ENCODE assay signal across 19 cellular contexts in the genomic region with DNA sequence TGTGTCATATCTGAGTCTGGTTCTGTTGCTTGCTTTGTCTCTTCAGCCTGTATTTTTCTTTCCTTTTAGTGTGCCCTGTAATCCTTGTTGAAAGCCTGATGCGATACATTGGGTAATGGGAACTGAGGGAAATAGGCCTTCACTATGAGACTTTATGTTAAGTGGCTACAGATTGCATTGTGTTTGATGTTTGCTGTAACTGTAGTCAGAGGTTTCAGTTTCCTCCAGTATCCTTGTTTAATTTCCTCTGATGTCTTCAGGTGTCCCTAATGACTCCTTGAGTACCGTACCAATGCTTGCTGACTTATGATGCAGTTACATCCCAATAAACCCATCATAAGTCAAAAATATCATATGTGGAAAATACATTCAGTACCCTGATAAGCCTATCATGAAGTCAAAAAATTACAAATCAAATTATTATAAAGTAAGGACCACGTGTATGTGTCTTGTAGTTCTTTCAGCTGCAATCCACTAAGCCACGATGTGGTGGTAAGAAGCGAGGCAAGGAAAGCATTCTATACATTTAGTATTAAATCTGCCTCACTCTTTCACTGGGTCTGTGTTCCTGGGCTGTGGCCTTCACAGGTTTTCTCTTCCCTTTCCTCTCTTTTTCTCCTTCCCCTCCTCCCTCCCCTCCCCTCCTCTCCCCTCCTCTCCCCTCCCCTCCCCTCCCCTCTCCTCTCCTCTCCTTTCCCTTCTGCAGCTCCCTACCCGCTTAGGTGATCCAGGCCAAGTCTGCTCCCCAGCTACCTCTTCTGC. TPM values are rescaled to one million over a fixed set of nuclear protein-coding genes. Genes with fewer than 3 reads are reported as not detected.
DNase-seq lines count a peak whose midpoint lies in the region; ATAC-seq, FAIRE-seq and TF ChIP-seq lines count a peak whose summit lies in the region.
"Had no signal": no experiment of that assay in that cellular context is flagged by ENCODE, and none has a peak within 500 bp of the region (broad histone marks: within the 10 kb centered on the region; RNA-seq: fewer than 3 reads in every experiment).

No MANE protein-coding gene starts in this region.

- peaks cover 17% of the 10 kb centered on the region for H3K9me3 Mint-ChIP-seq in activated CD4-positive, alpha-beta memory T cell treated with anti-CD3 and anti-CD28 coated beads for 36 hours
- H3K9me3 Mint-ChIP-seq in activated CD4-positive, alpha-beta memory T cell treated with anti-CD3 and anti-CD28 coated beads, Interleukin-2, amount 10 ng/mL, durations not matched to agents 7 days and 5 days: peaks cover 34% of the 10 kb centered on the region
- H3K9me3 Mint-ChIP-seq in CD4-positive, alpha-beta memory T cell: peaks cover 0 to 60% (median 36%) of the 10 kb centered on the region in 8 donors

- DNase-seq in activated CD4-positive, alpha-beta memory T cell treated with anti-CD3 and anti-CD28 coated beads for 36 hours: no peak
- no peak for DNase-seq in activated CD4-positive, alpha-beta memory T cell treated with anti-CD3 and anti-CD28 coated beads, Interleukin-2, amount 10 ng/mL, durations not matched to agents 7 days and 5 days
- no peak for DNase-seq in CD4-positive, alpha-beta memory T cell
- DNase-seq in T-helper 17 cell (no peak), K562 (ENCODE audit: extremely low read depth in 1 of 4, low spot score in 3 of 4) (no peak), DMS 273 treated with DMSO at 0.1 percent for 48 hours (lab: John Stamatoyannopoulos, UW) (no peak), GM23248 (no peak)
- DNase-seq: MG63, NCI-H1092 treated with DMSO at 0.1 percent for 48 hours, NCI-H1694, NCI-H446 treated with DMSO at 0.1 percent for 48 hours, NCI-H774, Right ventricle myocardium superior had no signal

- TF ChIP-seq CTCF in K562 (IDR thresholded peaks at IDR 0.05 in 2 of 3, conservative IDR thresholded peaks at IDR 0.05 in 1 of 3; ENCODE audit: insufficient read depth in 2 of 3, low read depth in 1 of 3, low read length in 3 of 3): no peak

- no peaks in the 10 kb centered on the region for H3K27me3 Mint-ChIP-seq in activated CD4-positive, alpha-beta memory T cell treated with anti-CD3 and anti-CD28 coated beads for 36 hours
- H3K27me3 Mint-ChIP-seq in activated CD4-positive, alpha-beta memory T cell treated with anti-CD3 and anti-CD28 coated beads, Interleukin-2, amount 10 ng/mL, durations not matched to agents 7 days and 5 days: no peaks in the 10 kb centered on the region
- no peaks in the 10 kb centered on the region for H3K27me3 Mint-ChIP-seq in CD4-positive, alpha-beta memory T cell
- no peaks in the 10 kb centered on the region for H3K27me3 Mint-ChIP-seq in T-helper 17 cell

- H3K9me3 ChIP-seq in CD4-positive, alpha-beta memory T cell (ENCODE audit: control insufficient read depth in 1 of 2, low read length in 2 of 2): no peaks in the 10 kb centered on the region
- no peaks in the 10 kb centered on the region for H3K9me3 ChIP-seq in T-helper 17 cell (ENCODE audit: control insufficient read depth, low read length, poor library complexity, severe bottlenecking)
- no peaks in the 10 kb centered on the region for H3K9me3 ChIP-seq in K562 (replicated peaks; ENCODE audit: control insufficient read depth, insufficient read depth, low read depth, low read length)
- no peaks in the 10 kb centered on the region for H3K9me3 ChIP-seq in GM23248 (ENCODE audit: low read depth)
- H3K9me3 ChIP-seq: A549, MG63 had no signal

- no peaks in the 10 kb centered on the region for H3K27me3 ChIP-seq in CD4-positive, alpha-beta memory T cell (ENCODE audit: insufficient read depth, low read length)
- H3K27me3 ChIP-seq in K562 (ENCODE audit: control insufficient read depth in 2 of 2, insufficient read depth in 2 of 2, low read length in 2 of 2): peaks cover 0 to 5% of the 10 kb centered on the region in 2 experiments; a peak in 1 of 5 replicates
- H3K27me3 ChIP-seq in GM23248 (replicated peaks; ENCODE audit: insufficient read depth): no peaks in the 10 kb centered on the region
- H3K27me3 ChIP-seq: MG63 had no signal

- BruUV-seq in K562 (replicated peaks; lab: Mats Ljungman, UMichigan): no TSS peak

- TF ChIP-seq EP300 in K562 (IDR thresholded peaks at IDR 0.05; ENCODE audit: low read length): no peak

- H3K4me2 ChIP-seq in K562 (ENCODE audit: insufficient read depth, low read length): no peak overlapping the region
- no peak overlapping the region for H3K4me2 ChIP-seq in GM23248 (ENCODE audit: unreplicated experiment)
- H3K4me2 ChIP-seq: A549, KMS-11 had no signal

- no peak overlapping the region for H3K27ac ChIP-seq in CD4-positive, alpha-beta memory T cell (ENCODE audit: low read depth, low read length)
- H3K27ac ChIP-seq in K562 (ENCODE audit: extremely low read depth, low read depth, low read length): no peak overlapping the region
- H3K27ac ChIP-seq in GM23248: no peak overlapping the region
- H3K27ac ChIP-seq: A549, C4-2B, KMS-11 had no signal

- H3K36me3 ChIP-seq in CD4-positive, alpha-beta memory T cell (ENCODE audit: insufficient read depth, low read length): no peaks in the 10 kb centered on the region
- H3K36me3 ChIP-seq in K562 (ENCODE audit: control insufficient read depth, insufficient read depth, low read length) (no peaks in the 10 kb centered on the region), GM23248 (ENCODE audit: low read depth) (no peaks in the 10 kb centered on the region)
- H3K36me3 ChIP-seq: MG63 had no signal

- peak overlapping the region; percentile 3 for H3K27ac Mint-ChIP-seq in activated CD4-positive, alpha-beta memory T cell treated with anti-CD3 and anti-CD28 coated beads for 36 hours
- no peak overlapping the region for H3K27ac Mint-ChIP-seq in activated CD4-positive, alpha-beta memory T cell treated with anti-CD3 and anti-CD28 coated beads, Interleukin-2, amount 10 ng/mL, durations not matched to agents 7 days and 5 days
- peak overlapping the region; percentile 55 to 78 (median 70) for H3K27ac Mint-ChIP-seq in CD4-positive, alpha-beta memory T cell
- peak overlapping the region; percentile 84 for H3K27ac Mint-ChIP-seq in T-helper 17 cell

- H3F3A ChIP-seq in GM23248 (ENCODE audit: insufficient read depth): no peaks in the 10 kb centered on the region

- H3K4me1 ChIP-seq in CD4-positive, alpha-beta memory T cell (ENCODE audit: insufficient read depth, low read length): peaks cover 57% of the 10 kb centered on the region
- H3K4me1 ChIP-seq in K562 (replicated peaks in 1 of 2; ENCODE audit: control insufficient read depth in 2 of 2, insufficient read depth in 2 of 2, low read length in 2 of 2): no peaks in the 10 kb centered on the region
- H3K4me1 ChIP-seq in GM23248 (ENCODE audit: insufficient read depth): no peaks in the 10 kb centered on the region
- H3K4me1 ChIP-seq: A549 had no signal

- FAIRE-seq in K562 (lab: Jason Lieb, UNC): no peak
- FAIRE-seq: A549, D721Med, H54 had no signal

- no peak for TF ChIP-seq POLR2A in K562 (conservative IDR thresholded peaks at IDR 0.05)

- no peak overlapping the region for H2AFZ ChIP-seq in K562 (ENCODE audit: low read depth, low read length)
- no peak overlapping the region for H2AFZ ChIP-seq in GM23248

- CTCF ChIA-PET in activated CD4-positive, alpha-beta memory T cell treated with anti-CD3 and anti-CD28 coated beads for 36 hours (lab: Charles Lee): no interaction called here
- CTCF ChIA-PET in activated CD4-positive, alpha-beta memory T cell treated with anti-CD3 and anti-CD28 coated beads, Interleukin-2, amount 10 ng/mL, durations not matched to agents 7 days and 5 days (lab: Charles Lee): no interaction called here
- CTCF ChIA-PET in CD4-positive, alpha-beta memory T cell (lab: Charles Lee; ENCODE audit: partially characterized antibody): interaction anchor here (0.8 kb wide), 1 partner anchor 11 kb away, joined by 3 read pairs; no protein-coding TSS in a partner anchor
- CTCF ChIA-PET in K562 (lab: Yijun Ruan, JAX; ENCODE audit: low intra/inter-chr PET ratio): no interaction called here

- H3K4me1 Mint-ChIP-seq in activated CD4-positive, alpha-beta memory T cell treated with anti-CD3 and anti-CD28 coated beads for 36 hours (ENCODE audit: low read depth): peaks cover 41% of the 10 kb centered on the region
- peaks cover 2% of the 10 kb centered on the region for H3K4me1 Mint-ChIP-seq in activated CD4-positive, alpha-beta memory T cell treated with anti-CD3 and anti-CD28 coated beads, Interleukin-2, amount 10 ng/mL, durations not matched to agents 7 days and 5 days
- H3K4me1 Mint-ChIP-seq in CD4-positive, alpha-beta memory T cell: peaks cover 41 to 89% (median 64%) of the 10 kb centered on the region in 4 donors
- H3K4me1 Mint-ChIP-seq in T-helper 17 cell: peaks cover 20% of the 10 kb centered on the region

- H3K9me2 ChIP-seq in GM23248 (ENCODE audit: insufficient read depth): no peaks in the 10 kb centered on the region

- H3K9me1 ChIP-seq in K562 (ENCODE audit: control insufficient read depth, insufficient read depth, low read length): no peaks in the 10 kb centered on the region

- H3K4me3 Mint-ChIP-seq in activated CD4-positive, alpha-beta memory T cell treated with anti-CD3 and anti-CD28 coated beads for 36 hours: no peak overlapping the region
- H3K4me3 Mint-ChIP-seq in activated CD4-positive, alpha-beta memory T cell treated with anti-CD3 and anti-CD28 coated beads, Interleukin-2, amount 10 ng/mL, durations not matched to agents 7 days and 5 days: no peak overlapping the region
- H3K4me3 Mint-ChIP-seq in CD4-positive, alpha-beta memory T cell: peak overlapping the region in 5 of 8 donors; percentile 33 to 81 (median 63)
- H3K4me3 Mint-ChIP-seq in T-helper 17 cell: peak overlapping the region; percentile 6

- no peak for ATAC-seq in T-helper 17 cell
- no peak for ATAC-seq in K562
- ATAC-seq: A549, Panc1 had no signal

- intact Hi-C loops in activated CD4-positive, alpha-beta memory T cell treated with anti-CD3 and anti-CD28 coated beads for 36 hours (cut with micrococcal nuclease): no loop called here
- intact Hi-C loops in CD4-positive, alpha-beta memory T cell (cut with micrococcal nuclease): no loop called here
- intact Hi-C loops in K562 (cut with micrococcal nuclease): no loop called here

- in situ Hi-C loops in K562 (cut with MboI): no loop called here
- in situ Hi-C loops in GM23248 (cut with MboI): no loop called here

- H3K9ac ChIP-seq in K562 (ENCODE audit: insufficient read depth in 1 of 2, low read depth in 2 of 2, low read length in 2 of 2) (no peak overlapping the region), GM23248 (no peak overlapping the region)
- H3K9ac ChIP-seq: KMS-11 had no signal

- 0% methylated on average over 6 of the region's 6 CpGs for WGBS in K562 (ENCODE audit: insufficient coverage, low coverage, missing lambda C conversion rate)
- WGBS in GM23248 (ENCODE audit: low coverage in 1 of 2, low lambda C conversion rate in 2 of 2, missing lambda C conversion rate in 2 of 2), 2 experiments: 16 to 25% methylated on average over 6 of the region's 6 CpGs

- H3K79me2 ChIP-seq in K562 (ENCODE audit: control insufficient read depth, insufficient read depth, low read length) (no peaks in the 10 kb centered on the region), GM23248 (ENCODE audit: insufficient read depth) (no peaks in the 10 kb centered on the region)

- H4K20me1 ChIP-seq in K562 (replicated peaks; ENCODE audit: control insufficient read depth, insufficient read depth, low read length) (no peaks in the 10 kb centered on the region), GM23248 (ENCODE audit: insufficient read depth) (no peaks in the 10 kb centered on the region)

- no peak for TF ChIP-seq RAD21 in K562 (CRISPR knock-in tag; conservative IDR thresholded peaks at IDR 0.05 in 1 of 2, IDR thresholded peaks at IDR 0.05 in 1 of 2)

- no peak overlapping the region for H3K4me3 ChIP-seq in CD4-positive, alpha-beta memory T cell (ENCODE audit: low read length in 2 of 2)
- H3K4me3 ChIP-seq in K562: no peak overlapping the region
- no peak overlapping the region for H3K4me3 ChIP-seq in GM23248
- H3K4me3 ChIP-seq: A549, MG63 had no signal

- POLR2A ChIA-PET in activated CD4-positive, alpha-beta memory T cell treated with anti-CD3 and anti-CD28 coated beads for 36 hours (lab: Charles Lee): no interaction called here
- POLR2A ChIA-PET in activated CD4-positive, alpha-beta memory T cell treated with anti-CD3 and anti-CD28 coated beads, Interleukin-2, amount 10 ng/mL, durations not matched to agents 7 days and 5 days (lab: Charles Lee): no interaction called here
- POLR2A ChIA-PET in CD4-positive, alpha-beta memory T cell (lab: Charles Lee; ENCODE audit: partially characterized antibody): interaction anchor here (0.7 to 2.0 kb wide), 5 partner anchors 12 to 110 kb away, joined by 3 to 7 read pairs (median 4); a partner anchor contains a TSS
- POLR2A ChIA-PET in K562 (lab: Yijun Ruan, JAX): no interaction called here

- peaks cover 6% of the 10 kb centered on the region for H3K36me3 Mint-ChIP-seq in activated CD4-positive, alpha-beta memory T cell treated with anti-CD3 and anti-CD28 coated beads for 36 hours
- H3K36me3 Mint-ChIP-seq in activated CD4-positive, alpha-beta memory T cell treated with anti-CD3 and anti-CD28 coated beads, Interleukin-2, amount 10 ng/mL, durations not matched to agents 7 days and 5 days (ENCODE audit: low read depth): peaks cover 40% of the 10 kb centered on the region
- peaks cover 16 to 43% of the 10 kb centered on the region in 2 donors for H3K36me3 Mint-ChIP-seq in CD4-positive, alpha-beta memory T cell
- no peaks in the 10 kb centered on the region for H3K36me3 Mint-ChIP-seq in T-helper 17 cell (ENCODE audit: low read depth)

RNA-seq across cellular contexts. Expression of a gene that starts 13.3 kb away (rescaled TPM):
- total RNA-seq in activated CD4-positive, alpha-beta memory T cell treated with anti-CD3 and anti-CD28 coated beads for 36 hours: 10 to 100 TPM; 28.9 to 30.2 TPM
- total RNA-seq in activated CD4-positive, alpha-beta memory T cell treated with anti-CD3 and anti-CD28 coated beads, Interleukin-2, amount 10 ng/mL, durations not matched to agents 7 days and 5 days: 10 to 100 TPM; 84.9 to 85.9 TPM
- total RNA-seq in CD4-positive, alpha-beta memory T cell: 100 to 1,000 TPM; 158 to 173 TPM
- polyA plus RNA-seq in CD4-positive, alpha-beta memory T cell: 100 to 1,000 TPM; 115 to 154 TPM
- 10 to 100 TPM; 25.5 to 48.3 TPM for total RNA-seq in T-helper 17 cell
- not detected in 2 replicates for total RNA-seq in K562 (2011; cell fraction: chromatin; rRNA removed; ENCODE audit: low replicate concordance)
- total RNA-seq in K562 (2011; cell fraction: nucleolus; rRNA removed): 0.26 TPM in 1 of 2 replicates, not detected in the other
- total RNA-seq in K562 (2011; cell fraction: nucleoplasm; rRNA removed): not detected in 2 replicates
- total RNA-seq in K562 (2014; rRNA removed): 0.20 and 0.45 TPM in 2 replicates
- total RNA-seq in K562 (2014; rRNA removed; fragmentation: Illumina TruSeq; extraction: Trizol): 0.18 and 0.22 TPM in 2 replicates
- 0.38 and 0.43 TPM in 2 replicates for total RNA-seq in K562 (2015; rRNA removed; fragmentation: Illumina TruSeq; extraction: Trizol)
- 0.38 and 0.49 TPM in 2 replicates for total RNA-seq in K562 (2021)
- polyA plus RNA-seq in K562 (2011; rRNA removed): 0.04 TPM in 1 of 2 replicates, not detected in the other
- 0.01 and 0.06 TPM in 2 replicates for polyA plus RNA-seq in K562 (2011; cell fraction: cytosol; rRNA removed)
- polyA plus RNA-seq in K562 (2011; cell fraction: nucleus; rRNA removed): 0.16 TPM in 1 of 2 replicates, not detected in the other
- polyA plus RNA-seq in K562 (2012): 0.59 and 1.8 TPM in 2 replicates
- polyA plus RNA-seq in K562 (2014; fragmentation: Illumina TruSeq; extraction: Trizol): 0.21 TPM in 2 replicates
- polyA plus RNA-seq in K562 (2014; fragmentation: Nextera tagmentation; extraction: Ambion mirVana): under 1 TPM; 0.04 TPM
- 0.07 and 0.34 TPM in 2 replicates for polyA plus RNA-seq in K562 (2014; rRNA removed)
- not detected in 2 replicates for polyA minus RNA-seq in K562 (2011; rRNA and poly(A)+ RNA removed)
- polyA minus RNA-seq in K562 (2011; cell fraction: cytosol; rRNA and poly(A)+ RNA removed): not detected in 2 replicates
- polyA minus RNA-seq in K562 (2011; cell fraction: nucleus; rRNA and poly(A)+ RNA removed): 0.13 TPM in 1 of 2 replicates, not detected in the other
- total RNA-seq in GM23248 (2014; rRNA removed; shearing (Covaris generic)): not detected in 2 replicates
- polyA plus RNA-seq in GM23248 (2016; fragmentation: Nextera tagmentation; extraction: Ambion mirVana): not detected in 2 replicates
- polyA plus RNA-seq: A549 had no signal

RNA-seq across cellular contexts. Expression of a gene that starts 40.1 kb away (rescaled TPM):
- 10 to 100 TPM; 38.8 to 44.1 TPM for total RNA-seq in activated CD4-positive, alpha-beta memory T cell treated with anti-CD3 and anti-CD28 coated beads for 36 hours
- total RNA-seq in activated CD4-positive, alpha-beta memory T cell treated with anti-CD3 and anti-CD28 coated beads, Interleukin-2, amount 10 ng/mL, durations not matched to agents 7 days and 5 days: 100 to 1,000 TPM; 113 to 120 TPM
- total RNA-seq in CD4-positive, alpha-beta memory T cell: 100 to 1,000 TPM; 238 to 244 TPM
- 100 to 1,000 TPM in 1 of 2 donors, 10 to 100 TPM in 1; 90.0 to 110 TPM for polyA plus RNA-seq in CD4-positive, alpha-beta memory T cell
- 10 to 100 TPM; 53.7 to 68.2 TPM for total RNA-seq in T-helper 17 cell
- 0.86 TPM in 1 of 2 replicates, not detected in the other for total RNA-seq in K562 (2011; cell fraction: chromatin; rRNA removed; ENCODE audit: low replicate concordance)
- 0.17 and 0.53 TPM in 2 replicates for total RNA-seq in K562 (2011; cell fraction: nucleolus; rRNA removed)
- total RNA-seq in K562 (2011; cell fraction: nucleoplasm; rRNA removed): 0.51 TPM in 1 of 2 replicates, not detected in the other
- 0.73 and 1.1 TPM in 2 replicates for total RNA-seq in K562 (2014; rRNA removed)
- 1.1 and 1.4 TPM in 2 replicates for total RNA-seq in K562 (2014; rRNA removed; fragmentation: Illumina TruSeq; extraction: Trizol)
- total RNA-seq in K562 (2015; rRNA removed; fragmentation: Illumina TruSeq; extraction: Trizol): 1.3 and 1.5 TPM in 2 replicates
- 1.1 and 1.2 TPM in 2 replicates for total RNA-seq in K562 (2021)
- polyA plus RNA-seq in K562 (2011; rRNA removed): 0.14 and 0.52 TPM in 2 replicates
- 0.09 and 0.18 TPM in 2 replicates for polyA plus RNA-seq in K562 (2011; cell fraction: cytosol; rRNA removed)
- polyA plus RNA-seq in K562 (2011; cell fraction: nucleus; rRNA removed): 0.14 and 0.15 TPM in 2 replicates
- 2.2 and 9.4 TPM in 2 replicates for polyA plus RNA-seq in K562 (2012)
- polyA plus RNA-seq in K562 (2014; fragmentation: Illumina TruSeq; extraction: Trizol): 0.65 and 0.83 TPM in 2 replicates
- polyA plus RNA-seq in K562 (2014; fragmentation: Nextera tagmentation; extraction: Ambion mirVana): 1 to 10 TPM; 1.8 TPM
- 0.37 and 0.57 TPM in 2 replicates for polyA plus RNA-seq in K562 (2014; rRNA removed)
- 0.42 and 0.60 TPM in 2 replicates for polyA minus RNA-seq in K562 (2011; rRNA and poly(A)+ RNA removed)
- 0.76 TPM in 1 of 2 replicates, not detected in the other for polyA minus RNA-seq in K562 (2011; cell fraction: cytosol; rRNA and poly(A)+ RNA removed)
- not detected in 2 replicates for polyA minus RNA-seq in K562 (2011; cell fraction: nucleus; rRNA and poly(A)+ RNA removed)
- total RNA-seq in GM23248 (2014; rRNA removed; shearing (Covaris generic)): 0.13 TPM in 1 of 2 replicates, not detected in the other
- 0.13 and 0.22 TPM in 2 replicates for polyA plus RNA-seq in GM23248 (2016; fragmentation: Nextera tagmentation; extraction: Ambion mirVana)

Comparison
In these comparisons a context has a peak if more than half of its experiments do, and no peak if none do; other contexts are left out.
1. H3K4me3 Mint-ChIP-seq: peak in CD4-positive, alpha-beta memory T cell (5 of 8) and T-helper 17 cell (single experiment); none in activated CD4-positive, alpha-beta memory T cell treated with anti-CD3 and anti-CD28 coated beads for 36 hours (single experiment) and activated CD4-positive, alpha-beta memory T cell treated with anti-CD3 and anti-CD28 coated beads, Interleukin-2, amount 10 ng/mL, durations not matched to agents 7 days and 5 days (single experiment).
2. RNA of a gene that starts 13.3 kb away (total RNA-seq): 158 to 173 TPM in CD4-positive, alpha-beta memory T cell, 84.9 to 85.9 TPM in activated CD4-positive, alpha-beta memory T cell treated with anti-CD3 and anti-CD28 coated beads, Interleukin-2, amount 10 ng/mL, durations not matched to agents 7 days and 5 days, 25.5 to 48.3 TPM in T-helper 17 cell and 28.9 to 30.2 TPM in activated CD4-positive, alpha-beta memory T cell treated with anti-CD3 and anti-CD28 coated beads for 36 hours; 0.18 to 0.49 TPM in K562 and not detected in GM23248; every median in the first group is over 10 times any median in the second.
3. RNA of a gene that starts 40.1 kb away (total RNA-seq): 238 to 244 TPM in CD4-positive, alpha-beta memory T cell, 113 to 120 TPM in activated CD4-positive, alpha-beta memory T cell treated with anti-CD3 and anti-CD28 coated beads, Interleukin-2, amount 10 ng/mL, durations not matched to agents 7 days and 5 days, 53.7 to 68.2 TPM in T-helper 17 cell and 38.8 to 44.1 TPM in activated CD4-positive, alpha-beta memory T cell treated with anti-CD3 and anti-CD28 coated beads for 36 hours; 0.17 to 1.5 TPM in K562 and 0.13 TPM in GM23248; every median in the first group is over 10 times any median in the second.